ENCODE assay signal across 7 cellular contexts in the genomic region with DNA sequence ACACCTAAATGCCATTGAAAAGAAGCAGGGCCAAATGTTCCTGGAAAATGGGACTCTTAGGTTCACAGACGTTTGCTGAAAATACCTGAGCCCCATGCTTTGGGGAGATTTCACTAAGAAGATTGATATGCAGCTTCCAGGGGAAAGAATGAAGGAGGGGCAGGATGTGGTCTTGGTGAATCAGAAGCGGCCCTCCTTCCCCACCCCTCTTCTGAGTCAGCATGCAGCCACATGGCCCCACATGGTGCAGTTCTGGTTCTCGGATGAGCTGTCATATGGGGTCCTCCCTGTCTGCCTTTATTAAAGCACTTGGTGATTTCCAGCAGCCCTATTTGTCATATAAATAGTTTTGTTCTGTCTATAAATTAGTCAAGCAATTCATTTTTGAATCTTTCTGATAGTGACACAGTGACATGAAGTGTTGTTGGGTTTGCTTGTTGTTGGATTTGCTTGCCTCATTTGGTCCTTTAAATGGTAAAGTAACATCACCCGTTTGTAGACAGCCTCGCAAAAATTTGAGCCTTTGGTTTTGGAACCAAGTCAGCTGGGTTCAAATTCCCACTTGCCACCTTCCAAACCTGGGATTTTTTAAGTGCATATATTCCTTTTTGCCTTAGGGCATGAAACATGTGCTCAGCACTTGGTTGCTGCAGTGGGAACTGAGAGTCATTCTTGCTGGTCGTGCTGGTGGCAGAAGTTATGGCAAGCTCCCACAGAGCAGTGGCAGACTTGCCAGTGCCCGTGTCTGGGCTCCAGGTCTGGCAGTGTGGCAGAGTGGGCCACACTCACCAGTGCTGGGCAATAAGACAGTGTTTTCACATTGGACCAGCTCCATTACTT.
A peak's percentile ranks its signal among the peaks of the same experiment; 100 is the strongest.
DNase-seq lines count a peak whose midpoint lies in the region; ATAC-seq and FAIRE-seq lines count a peak whose summit lies in the region.

No MANE protein-coding gene starts in this region.

- H3K4me1 ChIP-seq in SJCRH30: peaks cover 12% of the 10 kb centered on the region
- peaks cover 3% of the 10 kb centered on the region for H3K4me1 ChIP-seq in mesendoderm (ENCODE audit: control insufficient read depth, low read depth, low read length)

- H3K18ac ChIP-seq in mesendoderm (ENCODE audit: low read length): peak overlapping the region; percentile 78

- peak overlapping the region; percentile 79 for H2BK15ac ChIP-seq in mesendoderm (replicated peaks; ENCODE audit: low read depth)

- no peak overlapping the region for H4K5ac ChIP-seq in mesendoderm (ENCODE audit: low read length)

- H3K27ac ChIP-seq in SJCRH30: peak overlapping the region; percentile 60
- H3K27ac ChIP-seq in mesendoderm (ENCODE audit: low read depth, low read length): peak overlapping the region; percentile 12

- H3K9me3 Mint-ChIP-seq in activated naive CD4-positive, alpha-beta T cell treated with anti-CD3 and anti-CD28 coated beads for 36 hours: peaks cover 9% of the 10 kb centered on the region

- H2AK5ac ChIP-seq in mesendoderm (ENCODE audit: low read length): peak overlapping the region; percentile 22

- peak; percentile 99 for ATAC-seq in GM18909 (IDR thresholded peaks at IDR 0.05; ENCODE audit: poor library complexity, unreplicated experiment)
- peak; percentile 99 for ATAC-seq in HG03045 (IDR thresholded peaks at IDR 0.05; ENCODE audit: unreplicated experiment)

- peaks cover 26% of the 10 kb centered on the region for H3K4me1 Mint-ChIP-seq in activated naive CD4-positive, alpha-beta T cell treated with anti-CD3 and anti-CD28 coated beads for 36 hours (ENCODE audit: low read depth)

- H3K79me2 ChIP-seq in mesendoderm (ENCODE audit: control insufficient read depth, insufficient read depth, low read length): no peaks in the 10 kb centered on the region

- peak overlapping the region; percentile 66 for H3K56ac ChIP-seq in mesendoderm (ENCODE audit: low read length)

- peaks cover 10% of the 10 kb centered on the region; the same call in 1 of the 2 replicates for H3K9me3 ChIP-seq in SJCRH30 (replicated peaks)

- peak overlapping the region; percentile 84 for H3K27ac Mint-ChIP-seq in activated naive CD4-positive, alpha-beta T cell treated with anti-CD3 and anti-CD28 coated beads for 36 hours

- no peak overlapping the region for H3K9ac ChIP-seq in mesendoderm (ENCODE audit: low read length)

- peak overlapping the region; percentile 56 for H2BK5ac ChIP-seq in mesendoderm (ENCODE audit: low read length)

- FAIRE-seq in urothelium cell line (lab: Jason Lieb, UNC): peak; percentile 96

- H3K36me3 ChIP-seq in SJCRH30: no peaks in the 10 kb centered on the region
- no peaks in the 10 kb centered on the region for H3K36me3 ChIP-seq in mesendoderm (ENCODE audit: control insufficient read depth, insufficient read depth, low read length)

- CTCF ChIA-PET in activated naive CD4-positive, alpha-beta T cell treated with anti-CD3 and anti-CD28 coated beads for 36 hours (lab: Charles Lee): interaction anchor here (0.7 to 2.0 kb wide), 10 partner anchors 50 to 208 kb away, joined by 3 to 6 read pairs (median 4); no protein-coding TSS in a partner anchor

- no peak overlapping the region for H3K4me2 ChIP-seq in mesendoderm (ENCODE audit: low read length)

- peaks cover 6% of the 10 kb centered on the region for H3K36me3 Mint-ChIP-seq in activated naive CD4-positive, alpha-beta T cell treated with anti-CD3 and anti-CD28 coated beads for 36 hours (ENCODE audit: low read depth)

- intact Hi-C loops in activated naive CD4-positive, alpha-beta T cell treated with anti-CD3 and anti-CD28 coated beads for 36 hours (cut with micrococcal nuclease): loop anchor here (1.0 to 5.0 kb wide), 28 partner anchors 29 to 1752 kb away; a partner anchor contains a TSS

- H3K4ac ChIP-seq in mesendoderm (ENCODE audit: low read depth, low read length): peak overlapping the region; percentile 7

- H3K4me3 ChIP-seq in SJCRH30 (no peak overlapping the region), mesendoderm (ENCODE audit: low read length) (no peak overlapping the region)

- H3K79me1 ChIP-seq in mesendoderm (ENCODE audit: low read length): no peaks in the 10 kb centered on the region

- no peak overlapping the region for H2BK120ac ChIP-seq in mesendoderm (ENCODE audit: low read depth, low read length)

- no CpG with 5 or more reads among the region's 7 CpGs for WGBS in mesendoderm (ENCODE audit: extremely low coverage, insufficient coverage, low lambda C conversion rate)

- DNase-seq in SJCRH30 (peak; percentile 73 to 78), mesendoderm (peak; percentile 97), urothelium cell line (ENCODE audit: low spot score) (peak; percentile 94), NCI-H446 (lab: John Stamatoyannopoulos, UW) (no peak)
- DNase-seq in activated naive CD4-positive, alpha-beta T cell treated with anti-CD3 and anti-CD28 coated beads for 36 hours: peak; percentile 96

- peaks cover 5% of the 10 kb centered on the region for H3K27me3 Mint-ChIP-seq in activated naive CD4-positive, alpha-beta T cell treated with anti-CD3 and anti-CD28 coated beads for 36 hours (ENCODE audit: low read depth)

- no peak overlapping the region for H3K23ac ChIP-seq in mesendoderm (ENCODE audit: low read length)

- H3K4me3 Mint-ChIP-seq in activated naive CD4-positive, alpha-beta T cell treated with anti-CD3 and anti-CD28 coated beads for 36 hours: peak overlapping the region; percentile 18

- H4K8ac ChIP-seq in mesendoderm (ENCODE audit: low read depth, low read length): peak overlapping the region; percentile 65

- H3K27me3 ChIP-seq in SJCRH30: no peaks in the 10 kb centered on the region
- H3K27me3 ChIP-seq in mesendoderm (ENCODE audit: insufficient read depth, low read length, poor library complexity): no peaks in the 10 kb centered on the region

Comparison
In these comparisons a context has a peak if more than half of its experiments do, and no peak if none do; other contexts are left out.
1. DNase-seq: peak in SJCRH30 (2 of 2), activated naive CD4-positive, alpha-beta T cell treated with anti-CD3 and anti-CD28 coated beads for 36 hours (single experiment), mesendoderm (single experiment) and urothelium cell line (single experiment); none in NCI-H446 (0 of 2).